ENCODE assay signal across 8 cellular contexts in genomic region chr1:17053685-17054410, GRCh38. TPM values are rescaled to one million over a fixed set of nuclear protein-coding genes. Genes with fewer than 3 reads are reported as not detected.
A peak's percentile ranks its signal among the peaks of the same experiment; 100 is the strongest.
DNase-seq lines count a peak whose midpoint lies in the region; ATAC-seq and FAIRE-seq lines count a peak whose summit lies in the region.

Gene SDHB, minus strand, starts transcription at chr1:17054032. Its CDS starts 13 bp downstream, at chr1:17054019.

- H3K27me3 ChIP-seq in muscle layer of colon (ENCODE audit: control insufficient read depth in 1 of 2, insufficient read depth in 2 of 2, low read length in 2 of 2): no peaks in the 10 kb centered on the region

- H3K9me3 ChIP-seq in KOPT-K1 (ENCODE audit: insufficient read depth, low read length, poor library complexity, severe bottlenecking) (no peaks in the 10 kb centered on the region), muscle layer of colon (ENCODE audit: low read length) (no peaks in the 10 kb centered on the region)

- peaks cover 0 to 2% of the 10 kb centered on the region in 2 donors for H3K36me3 Mint-ChIP-seq in activated T-cell treated with anti-CD3 and anti-CD28 coated beads, Interleukin-2, amount 50 U/mL, for 72 hours (ENCODE audit: insufficient read depth in 2 of 2)

- H3K36me3 ChIP-seq in KOPT-K1 (ENCODE audit: insufficient read depth, low read length) (peaks cover 31% of the 10 kb centered on the region), muscle layer of colon (ENCODE audit: insufficient read depth, low read length) (peaks cover 13% of the 10 kb centered on the region)

- peak; percentile 93 for FAIRE-seq in RCC 7860 (lab: Jason Lieb, UNC)

- ATAC-seq in GM21786 (IDR thresholded peaks at IDR 0.05; ENCODE audit: unreplicated experiment): peak; percentile 97
- ATAC-seq in activated T-cell treated with anti-CD3 and anti-CD28 coated beads, Interleukin-2, amount 50 U/mL, for 72 hours (replicated peaks in 1 of 2): peak; percentile 99 to 100
- ATAC-seq in esophagus mucosa: peak; percentile 98

- peak within 1 kb of the TSS; percentile 91 to 96 for H3K4me3 Mint-ChIP-seq in activated T-cell treated with anti-CD3 and anti-CD28 coated beads, Interleukin-2, amount 50 U/mL, for 72 hours

- peak within 1 kb of the TSS; percentile 97 for H3K9ac ChIP-seq in muscle layer of colon (ENCODE audit: low read length)

- peak; percentile 97 for DNase-seq in DMS79 (lab: John Stamatoyannopoulos, UW)
- peak; percentile 95 for DNase-seq in RCC 7860 (ENCODE audit: low spot score)
- peak; percentile 99 to 100 for DNase-seq in activated T-cell treated with anti-CD3 and anti-CD28 coated beads, Interleukin-2, amount 50 U/mL, for 72 hours
- peak; percentile 98 for DNase-seq in stimulated activated CD8-positive, alpha-beta memory T cell treated with anti-CD3 and anti-CD28 coated beads, Interleukin-7, amount 100 ng/mL, for 24 hours (ENCODE audit: low read depth)

- no peaks in the 10 kb centered on the region for H3K27me3 Mint-ChIP-seq in activated T-cell treated with anti-CD3 and anti-CD28 coated beads, Interleukin-2, amount 50 U/mL, for 72 hours (ENCODE audit: low read depth)

- peaks cover 15% of the 10 kb centered on the region for H3K4me1 ChIP-seq in muscle layer of colon (ENCODE audit: insufficient read depth, low read length)

- H3K27ac ChIP-seq in KOPT-K1 (ENCODE audit: low read depth, low read length, poor library complexity, severe bottlenecking): peak within 1 kb of the TSS; percentile 64
- peak within 1 kb of the TSS; percentile 80 for H3K27ac ChIP-seq in muscle layer of colon (ENCODE audit: low read depth, low read length)

- H3K4me3 ChIP-seq in muscle layer of colon (ENCODE audit: low read depth in 1 of 2, low read length in 2 of 2): peak within 1 kb of the TSS; percentile 51 to 98

- H3K9me3 Mint-ChIP-seq in activated T-cell treated with anti-CD3 and anti-CD28 coated beads, Interleukin-2, amount 50 U/mL, for 72 hours: no peaks in the 10 kb centered on the region

- peaks cover 26% of the 10 kb centered on the region for H3K4me1 Mint-ChIP-seq in activated T-cell treated with anti-CD3 and anti-CD28 coated beads, Interleukin-2, amount 50 U/mL, for 72 hours (ENCODE audit: low read depth)

- H3K27ac Mint-ChIP-seq in activated T-cell treated with anti-CD3 and anti-CD28 coated beads, Interleukin-2, amount 50 U/mL, for 72 hours: peak within 1 kb of the TSS; percentile 98

RNA-seq across cellular contexts. Expression of gene SDHB, which starts in this region (rescaled TPM):
- total RNA-seq in activated T-cell treated with anti-CD3 and anti-CD28 coated beads, Interleukin-2, amount 50 U/mL, for 72 hours: 100 to 1,000 TPM in 1 of 2 donors, 10 to 100 TPM in 1; 98.2 to 101 TPM
- 84.5 TPM for total RNA-seq in esophagus mucosa

Comparison
In these comparisons a context has a peak if more than half of its experiments do, and no peak if none do; other contexts are left out.
1. Peak in every context shown above with its lines: DNase-seq, ATAC-seq, H3K4me3 ChIP-seq and H3K27ac ChIP-seq.